ENCODE assay signal across 18 cellular contexts in the genomic region with DNA sequence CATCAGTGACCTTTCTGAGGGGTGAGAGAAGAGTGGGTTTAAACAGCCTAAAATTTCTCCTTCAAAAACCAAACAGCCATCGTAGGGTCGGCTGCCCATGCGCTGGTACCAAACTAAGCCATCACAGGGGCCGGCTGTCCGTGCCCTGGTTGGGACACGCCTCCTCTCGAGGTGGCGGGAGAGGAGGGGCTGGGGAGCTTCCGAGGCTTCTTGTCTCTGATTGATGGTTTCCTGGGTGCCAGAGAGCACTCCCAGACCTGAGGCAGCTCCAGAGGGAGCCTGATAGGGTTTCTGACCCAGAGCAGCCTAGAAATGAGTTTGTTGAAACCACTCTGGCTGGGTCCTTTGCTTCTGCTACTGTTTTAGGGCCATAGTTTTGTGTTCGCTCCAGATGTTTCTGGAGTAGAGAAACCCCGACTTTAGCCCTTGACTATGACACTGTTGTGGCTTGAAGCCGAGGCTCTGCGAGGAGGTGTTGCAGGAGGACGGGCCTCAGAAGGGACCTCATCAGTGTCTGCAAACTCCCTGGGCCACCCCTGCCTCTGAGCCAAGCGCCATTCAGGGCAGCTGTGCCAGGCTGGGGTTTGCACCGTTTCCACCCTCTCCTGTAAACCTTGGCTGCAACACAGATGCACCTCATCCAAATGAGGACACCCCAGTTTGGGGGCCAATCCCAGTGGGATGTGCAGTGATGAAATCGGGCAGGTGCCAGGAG. TPM values are rescaled to one million over a fixed set of nuclear protein-coding genes. Genes with fewer than 3 reads are reported as not detected.
A peak's percentile ranks its signal among the peaks of the same experiment; 100 is the strongest.
DNase-seq lines count a peak whose midpoint lies in the region; ATAC-seq lines count a peak whose summit lies in the region.
"Had no signal": no experiment of that assay in that cellular context is flagged by ENCODE, and none has a peak within 500 bp of the region (broad histone marks: within the 10 kb centered on the region; RNA-seq: fewer than 3 reads in every experiment).

No MANE protein-coding gene starts in this region.

- no peaks in the 10 kb centered on the region for H3K9me3 Mint-ChIP-seq in activated naive CD4-positive, alpha-beta T cell treated with anti-CD3 and anti-CD28 coated beads, Interleukin-2, amount 50 U/mL, for 24 hours
- H3K9me3 Mint-ChIP-seq in activated T-helper 17 cell treated with anti-CD3 and anti-CD28 coated beads, Interleukin-2, amount 50 U/mL, for 72 hours = no peaks in the 10 kb centered on the region
- no peaks in the 10 kb centered on the region for H3K9me3 Mint-ChIP-seq in immature natural killer cell
- no peaks in the 10 kb centered on the region for H3K9me3 Mint-ChIP-seq in stimulated activated naive CD8-positive, alpha-beta T cell treated with anti-CD3 and anti-CD28 coated beads, Interleukin-15, amount 100 ng/mL, for 72 hours

- no peak for DNase-seq in activated naive CD4-positive, alpha-beta T cell treated with Interleukin-2 at 50 U/mL for 16 hours
- peak; percentile 57 to 71 (median 68) for DNase-seq in immature natural killer cell
- no peak for DNase-seq in stimulated activated naive CD8-positive, alpha-beta T cell treated with anti-CD3 and anti-CD28 coated beads, Interleukin-15, amount 100 ng/mL, for 72 hours
- no peak for DNase-seq in NCI-H510A (lab: John Stamatoyannopoulos, UW)
- DNase-seq: activated CD4-positive, CD25-positive, alpha-beta regulatory T cell treated with anti-CD3 and anti-CD28 coated beads, Interleukin-2, amount 50 U/mL, for 72 hours; DMS79 treated with DMSO at 0.1 percent for 48 hours; effector CD4-positive, alpha-beta T cell; NCI-H2029 treated with DMSO at 0.1 percent for 48 hours; NCI-H446 treated with DMSO at 0.1 percent for 48 hours; NK-92 treated with Interleukin-12 subunit alpha and Interleukin-12 subunit beta, amount 100 ng/mL, for 24 hours; retina; stimulated activated CD4-positive, alpha-beta T cell treated with anti-CD3 and anti-CD28 coated beads, Interleukin-12 subunit alpha, Interleukin-12 subunit beta, amount 100 ng/mL, for 4 hours; T1000; thyroid gland had no signal

- H3K27me3 Mint-ChIP-seq in activated naive CD4-positive, alpha-beta T cell treated with anti-CD3 and anti-CD28 coated beads, Interleukin-2, amount 50 U/mL, for 24 hours = no peaks in the 10 kb centered on the region
- no peaks in the 10 kb centered on the region for H3K27me3 Mint-ChIP-seq in activated T-helper 17 cell treated with anti-CD3 and anti-CD28 coated beads, Interleukin-2, amount 50 U/mL, for 72 hours
- peaks cover 30 to 42% (median 40%) of the 10 kb centered on the region in 3 donors for H3K27me3 Mint-ChIP-seq in immature natural killer cell (ENCODE audit: low read depth in 3 of 3)
- H3K27me3 Mint-ChIP-seq in stimulated activated naive CD8-positive, alpha-beta T cell treated with anti-CD3 and anti-CD28 coated beads, Interleukin-15, amount 100 ng/mL, for 72 hours = no peaks in the 10 kb centered on the region

- peaks cover 22% of the 10 kb centered on the region for H3K36me3 Mint-ChIP-seq in activated naive CD4-positive, alpha-beta T cell treated with anti-CD3 and anti-CD28 coated beads, Interleukin-2, amount 50 U/mL, for 24 hours
- peaks cover 81% of the 10 kb centered on the region for H3K36me3 Mint-ChIP-seq in activated T-helper 17 cell treated with anti-CD3 and anti-CD28 coated beads, Interleukin-2, amount 50 U/mL, for 72 hours (ENCODE audit: low read depth)
- H3K36me3 Mint-ChIP-seq in immature natural killer cell = peaks cover 30 to 46% (median 31%) of the 10 kb centered on the region in 3 donors

- H3K27ac Mint-ChIP-seq in activated naive CD4-positive, alpha-beta T cell treated with anti-CD3 and anti-CD28 coated beads, Interleukin-2, amount 50 U/mL, for 24 hours = peak overlapping the region; percentile 65
- H3K27ac Mint-ChIP-seq in activated T-helper 17 cell treated with anti-CD3 and anti-CD28 coated beads, Interleukin-2, amount 50 U/mL, for 72 hours = peak overlapping the region; percentile 62
- peak overlapping the region; percentile 88 to 94 (median 91) for H3K27ac Mint-ChIP-seq in immature natural killer cell
- H3K27ac Mint-ChIP-seq in stimulated activated naive CD8-positive, alpha-beta T cell treated with anti-CD3 and anti-CD28 coated beads, Interleukin-15, amount 100 ng/mL, for 72 hours = peak overlapping the region; percentile 49 to 54

- ATAC-seq in activated T-helper 17 cell treated with anti-CD3 and anti-CD28 coated beads, Interleukin-2, amount 50 U/mL, for 72 hours (replicated peaks) = no peak
- ATAC-seq in stimulated activated naive CD8-positive, alpha-beta T cell treated with anti-CD3 and anti-CD28 coated beads, Interleukin-15, amount 100 ng/mL, for 72 hours = no peak
- ATAC-seq in GM21576 (IDR thresholded peaks at IDR 0.05; ENCODE audit: unreplicated experiment) = no peak
- no peak for ATAC-seq in HG02798 (IDR thresholded peaks at IDR 0.05; ENCODE audit: poor library complexity, unreplicated experiment)

- peak overlapping the region; percentile 66 for H3K4me3 Mint-ChIP-seq in activated naive CD4-positive, alpha-beta T cell treated with anti-CD3 and anti-CD28 coated beads, Interleukin-2, amount 50 U/mL, for 24 hours
- H3K4me3 Mint-ChIP-seq in activated T-helper 17 cell treated with anti-CD3 and anti-CD28 coated beads, Interleukin-2, amount 50 U/mL, for 72 hours = peak overlapping the region; percentile 15
- peak overlapping the region; percentile 61 to 82 (median 75) for H3K4me3 Mint-ChIP-seq in immature natural killer cell
- no peak overlapping the region for H3K4me3 Mint-ChIP-seq in stimulated activated naive CD8-positive, alpha-beta T cell treated with anti-CD3 and anti-CD28 coated beads, Interleukin-15, amount 100 ng/mL, for 72 hours

- peaks cover 68% of the 10 kb centered on the region for H3K4me1 Mint-ChIP-seq in activated naive CD4-positive, alpha-beta T cell treated with anti-CD3 and anti-CD28 coated beads, Interleukin-2, amount 50 U/mL, for 24 hours
- H3K4me1 Mint-ChIP-seq in activated T-helper 17 cell treated with anti-CD3 and anti-CD28 coated beads, Interleukin-2, amount 50 U/mL, for 72 hours = peaks cover 17% of the 10 kb centered on the region
- peaks cover 62 to 76% of the 10 kb centered on the region in 2 donors for H3K4me1 Mint-ChIP-seq in immature natural killer cell
- peaks cover 73% of the 10 kb centered on the region for H3K4me1 Mint-ChIP-seq in stimulated activated naive CD8-positive, alpha-beta T cell treated with anti-CD3 and anti-CD28 coated beads, Interleukin-15, amount 100 ng/mL, for 72 hours

RNA-seq across cellular contexts. Expression of gene ZNF276, which starts 6.2 kb away (rescaled TPM):
- 10 to 100 TPM; 24.7 to 31.1 TPM for total RNA-seq in activated T-helper 17 cell treated with anti-CD3 and anti-CD28 coated beads, Interleukin-2, amount 50 U/mL, for 72 hours
- polyA plus RNA-seq in immature natural killer cell = 10 to 100 TPM; 20.6 to 91.6 (median 30.0) TPM

RNA-seq across cellular contexts. Expression of gene VPS9D1, which starts 6.9 kb away (rescaled TPM):
- 1 to 10 TPM; 1.7 to 4.1 TPM for total RNA-seq in activated T-helper 17 cell treated with anti-CD3 and anti-CD28 coated beads, Interleukin-2, amount 50 U/mL, for 72 hours
- 1 to 10 TPM in 1 of 3 donors, under 1 TPM in 2; 0.65 to 1.3 (median 0.96) TPM for polyA plus RNA-seq in immature natural killer cell

RNA-seq across cellular contexts. Expression of gene SPATA2L, which starts 26.1 kb away (rescaled TPM):
- total RNA-seq in activated T-helper 17 cell treated with anti-CD3 and anti-CD28 coated beads, Interleukin-2, amount 50 U/mL, for 72 hours = 1 to 10 TPM; 4.4 to 5.0 TPM
- polyA plus RNA-seq in immature natural killer cell = 10 to 100 TPM in 2 of 3 donors, 1 to 10 TPM in 1; 4.7 to 14.5 (median 13.4) TPM

RNA-seq across cellular contexts. Expression of gene CDK10, which starts 41.1 kb away (rescaled TPM):
- 10 to 100 TPM; 81.1 to 98.8 TPM for total RNA-seq in activated T-helper 17 cell treated with anti-CD3 and anti-CD28 coated beads, Interleukin-2, amount 50 U/mL, for 72 hours
- polyA plus RNA-seq in immature natural killer cell = 10 to 100 TPM; 28.0 to 42.7 (median 35.2) TPM

Comparison
In these comparisons a context has a peak if more than half of its experiments do, and no peak if none do; other contexts are left out.
1. H3K4me3 Mint-ChIP-seq: peak in activated naive CD4-positive, alpha-beta T cell treated with anti-CD3 and anti-CD28 coated beads, Interleukin-2, amount 50 U/mL, for 24 hours (single experiment), activated T-helper 17 cell treated with anti-CD3 and anti-CD28 coated beads, Interleukin-2, amount 50 U/mL, for 72 hours (single experiment) and immature natural killer cell (5 of 5); none in stimulated activated naive CD8-positive, alpha-beta T cell treated with anti-CD3 and anti-CD28 coated beads, Interleukin-15, amount 100 ng/mL, for 72 hours (0 of 2).
2. DNase-seq: peak in immature natural killer cell (3 of 3); none in activated naive CD4-positive, alpha-beta T cell treated with Interleukin-2 at 50 U/mL for 16 hours (single experiment), stimulated activated naive CD8-positive, alpha-beta T cell treated with anti-CD3 and anti-CD28 coated beads, Interleukin-15, amount 100 ng/mL, for 72 hours (0 of 2) and NCI-H510A (single experiment).
3. Peak in every context shown above with its lines, with median percentiles within 50 percentile points of each other: H3K27ac Mint-ChIP-seq.